In genomic region chr10:32412499-32412853, GRCh38 we compare ENCODE assay signal across 1 cellular context.
TF ChIP-seq lines count a peak whose summit lies in the region.

No MANE protein-coding gene starts in this region.

TF ChIP-seq in A549, 52 proteins besides CTCF, POLR2A, EP300 and RAD21 (continued from another document):
- TF ChIP-seq CHD4 (IDR thresholded peaks at IDR 0.05; ENCODE audit: borderline replicate concordance) (no peak), ZFP36 (IDR thresholded peaks at IDR 0.05; ENCODE audit: borderline replicate concordance, partially characterized antibody) (no peak), FOSL2 (IDR thresholded peaks at IDR 0.05) (no peak), FOSL2 (CRISPR knock-in tag; IDR thresholded peaks at IDR 0.05) (no peak), CEBPB (IDR thresholded peaks at IDR 0.05) (no peak), CBX2 (IDR thresholded peaks at IDR 0.05; ENCODE audit: borderline replicate concordance, low read depth) (no peak), HOXA7 (CRISPR knock-in tag; IDR thresholded peaks at IDR 0.05) (no peak), NR3C1 (IDR thresholded peaks at IDR 0.05) (no peak), BCL3 (IDR thresholded peaks at IDR 0.05) (no peak), MAX (IDR thresholded peaks at IDR 0.05) (no peak), HDAC2 (IDR thresholded peaks at IDR 0.05) (no peak), HES2 (IDR thresholded peaks at IDR 0.05) (no peak), KDM5A (IDR thresholded peaks at IDR 0.05) (no peak)
- TF ChIP-seq, protein P1, sequence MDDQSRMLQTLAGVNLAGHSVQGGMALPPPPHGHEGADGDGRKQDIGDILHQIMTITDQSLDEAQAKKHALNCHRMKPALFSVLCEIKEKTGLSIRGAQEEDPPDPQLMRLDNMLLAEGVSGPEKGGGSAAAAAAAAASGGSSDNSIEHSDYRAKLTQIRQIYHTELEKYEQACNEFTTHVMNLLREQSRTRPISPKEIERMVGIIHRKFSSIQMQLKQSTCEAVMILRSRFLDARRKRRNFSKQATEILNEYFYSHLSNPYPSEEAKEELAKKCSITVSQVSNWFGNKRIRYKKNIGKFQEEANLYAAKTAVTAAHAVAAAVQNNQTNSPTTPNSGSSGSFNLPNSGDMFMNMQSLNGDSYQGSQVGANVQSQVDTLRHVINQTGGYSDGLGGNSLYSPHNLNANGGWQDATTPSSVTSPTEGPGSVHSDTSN (IDR thresholded peaks at IDR 0.05): no peak
